ENCODE assay signal across 1 cellular context in genomic region chr7:27606270-27607209, GRCh38.
TF ChIP-seq lines count a peak whose summit lies in the region.

No MANE protein-coding gene starts in this region.

TF ChIP-seq in SK-N-SH, 30 proteins besides CTCF, POLR2A, EP300 and RAD21 (continued from another document):
- TF ChIP-seq REST (IDR thresholded peaks at IDR 0.05; ENCODE audit: low read depth, low read length) (no peak), CHD2 (IDR thresholded peaks at IDR 0.05; ENCODE audit: low read length, partially characterized antibody) (no peak), USF1 (IDR thresholded peaks at IDR 0.05; ENCODE audit: borderline replicate concordance, low read depth) (no peak), USF2 (IDR thresholded peaks at IDR 0.05; ENCODE audit: borderline replicate concordance, low read depth, low read length) (no peak), ZBTB33 (IDR thresholded peaks at IDR 0.05; ENCODE audit: borderline replicate concordance, low read depth) (no peak), RXRA (IDR thresholded peaks at IDR 0.05; ENCODE audit: borderline replicate concordance, low read depth) (peak; percentile 71), RFX5 (IDR thresholded peaks at IDR 0.05; ENCODE audit: low read length) (no peak), EZH2phosphoT487 (IDR thresholded peaks at IDR 0.05; ENCODE audit: borderline replicate concordance, low read depth) (no peak)
